ENCODE assay signal across 23 cellular contexts in the genomic region with DNA sequence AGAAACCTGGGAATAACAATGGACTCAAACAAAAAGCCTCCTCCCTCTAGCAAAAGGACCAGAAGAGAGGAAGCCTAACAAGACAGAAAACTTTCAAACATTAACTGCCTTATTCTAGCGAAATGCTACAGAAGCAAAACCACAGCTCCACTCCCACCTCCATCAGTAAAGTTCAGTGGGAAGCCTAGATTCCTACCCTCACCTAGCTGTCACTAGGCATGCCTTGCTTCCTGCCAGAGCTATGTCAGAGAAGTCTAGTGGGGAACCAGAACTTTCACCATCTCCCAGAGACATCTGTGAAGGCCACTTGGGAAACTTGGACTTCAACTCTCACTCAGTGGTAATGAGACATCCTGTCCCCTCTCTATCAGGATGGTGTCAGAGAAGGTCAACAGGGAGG. TPM values are rescaled to one million over a fixed set of nuclear protein-coding genes. Genes with fewer than 3 reads are reported as not detected.
A peak's percentile ranks its signal among the peaks of the same experiment; 100 is the strongest.
DNase-seq lines count a peak whose midpoint lies in the region; ATAC-seq and TF ChIP-seq lines count a peak whose summit lies in the region.
"Had no signal": no experiment of that assay in that cellular context is flagged by ENCODE, and none has a peak within 500 bp of the region (broad histone marks: within the 10 kb centered on the region; RNA-seq: fewer than 3 reads in every experiment).

No MANE protein-coding gene starts in this region.

- no peak overlapping the region for H2BK15ac ChIP-seq in mesenchymal stem cell (ENCODE audit: low read depth, poor library complexity, severe bottlenecking)

- intact Hi-C loops in esophagus muscularis mucosa (cut with DNase I), result no loop called here

- no peaks in the 10 kb centered on the region for H3K79me1 ChIP-seq in mesenchymal stem cell (replicated peaks; ENCODE audit: low read length, poor library complexity, severe bottlenecking)

- H3K27ac Mint-ChIP-seq in T-cell, result no peak overlapping the region
- H3K27ac Mint-ChIP-seq: CD14-positive monocyte; CD4-positive, CD25-positive, alpha-beta regulatory T cell had no signal

- H3K4me3 Mint-ChIP-seq in T-cell, result no peak overlapping the region
- H3K4me3 Mint-ChIP-seq: CD14-positive monocyte; CD4-positive, alpha-beta memory T cell; CD4-positive, CD25-positive, alpha-beta regulatory T cell; CD8-positive, alpha-beta memory T cell had no signal

- H2BK120ac ChIP-seq in mesenchymal stem cell (ENCODE audit: low read depth, low read length), result no peak overlapping the region

- no peak overlapping the region for H2AFZ ChIP-seq in mesenchymal stem cell (ENCODE audit: low read depth, low read length)

- H3K36me3 Mint-ChIP-seq in T-cell, result peaks cover 32% of the 10 kb centered on the region

- ATAC-seq in T-cell (replicated peaks in 1 of 4), result no peak
- ATAC-seq in HG02885 (IDR thresholded peaks at IDR 0.05; ENCODE audit: poor library complexity, unreplicated experiment), result no peak
- ATAC-seq: GM12878 had no signal

- H3K27me3 ChIP-seq in mesenchymal stem cell (ENCODE audit: control insufficient read depth in 1 of 2, insufficient read depth in 1 of 2, low read length in 2 of 2) (no peaks in the 10 kb centered on the region), neutrophil (no peaks in the 10 kb centered on the region), esophagus muscularis mucosa (no peaks in the 10 kb centered on the region)
- H3K27me3 ChIP-seq: BE2C, BLaER1 had no signal

- H3K4me3 ChIP-seq in mesenchymal stem cell (ENCODE audit: insufficient read depth in 1 of 2, low read depth in 1 of 2, low read length in 2 of 2), result no peak overlapping the region
- no peak overlapping the region for H3K4me3 ChIP-seq in neutrophil (ENCODE audit: low read depth in 1 of 2, low read length in 1 of 2)
- H3K4me3 ChIP-seq in esophagus muscularis mucosa, result no peak overlapping the region
- H3K4me3 ChIP-seq: BLaER1, GM12878 had no signal

- no peak overlapping the region for H2BK5ac ChIP-seq in mesenchymal stem cell (ENCODE audit: low read depth, low read length, poor library complexity, severe bottlenecking)

- no peak overlapping the region for H2AK5ac ChIP-seq in mesenchymal stem cell (ENCODE audit: low read length, severe bottlenecking)

- POLR2A ChIA-PET in T-cell (lab: Charles Lee), result no interaction called here

- H3K4me1 ChIP-seq in mesenchymal stem cell (ENCODE audit: control insufficient read depth, insufficient read depth, low read depth, low read length) (no peaks in the 10 kb centered on the region), neutrophil (ENCODE audit: control insufficient read depth in 1 of 2, insufficient read depth in 1 of 2, low read depth in 1 of 2, low read length in 1 of 2) (peaks cover 19 to 24% of the 10 kb centered on the region in 2 experiments), esophagus muscularis mucosa (no peaks in the 10 kb centered on the region)
- H3K4me1 ChIP-seq: BE2C, BLaER1 had no signal

- no peak overlapping the region for H3K14ac ChIP-seq in mesenchymal stem cell (ENCODE audit: low read length in 2 of 2)

- peak overlapping the region; percentile 23 for H4K8ac ChIP-seq in mesenchymal stem cell (ENCODE audit: low read length)

- no peaks in the 10 kb centered on the region for H3K9me3 Mint-ChIP-seq in T-cell
- H3K9me3 Mint-ChIP-seq: CD4-positive, CD25-positive, alpha-beta regulatory T cell; CD8-positive, alpha-beta memory T cell had no signal

- no peaks in the 10 kb centered on the region for H3K27me3 Mint-ChIP-seq in T-cell
- H3K27me3 Mint-ChIP-seq: CD4-positive, alpha-beta memory T cell; CD4-positive, CD25-positive, alpha-beta regulatory T cell; CD8-positive, alpha-beta memory T cell had no signal

- CTCF ChIA-PET in T-cell (lab: Charles Lee), result no interaction called here

- H3K36me3 ChIP-seq in mesenchymal stem cell (ENCODE audit: control insufficient read depth in 1 of 2, insufficient read depth in 2 of 2, low read depth in 1 of 2, low read length in 2 of 2) (peaks cover 6 to 60% of the 10 kb centered on the region in 2 experiments), neutrophil (peaks cover 15% of the 10 kb centered on the region), esophagus muscularis mucosa (peaks cover 0 to 40% (median 15%) of the 10 kb centered on the region in 4 donors)

- no peak for TF ChIP-seq POLR2A in esophagus muscularis mucosa (IDR thresholded peaks at IDR 0.05; ENCODE audit: low read depth)

- no peak overlapping the region for H3K4ac ChIP-seq in mesenchymal stem cell (ENCODE audit: low read depth in 1 of 2, low read length in 2 of 2)

- no peak overlapping the region for H3K27ac ChIP-seq in mesenchymal stem cell (ENCODE audit: low read length, poor library complexity, severe bottlenecking)
- peak overlapping the region; percentile 69 for H3K27ac ChIP-seq in neutrophil
- H3K27ac ChIP-seq in esophagus muscularis mucosa (replicated peaks in 1 of 4), result no peak overlapping the region
- H3K27ac ChIP-seq: BLaER1 had no signal

- no peaks in the 10 kb centered on the region for H3K4me1 Mint-ChIP-seq in T-cell
- H3K4me1 Mint-ChIP-seq: CD14-positive monocyte; CD4-positive, alpha-beta memory T cell; CD8-positive, alpha-beta memory T cell had no signal

- DNase-seq in mesenchymal stem cell, result no peak
- DNase-seq in T-cell, result no peak
- DNase-seq in esophagus muscularis mucosa (ENCODE audit: extremely low spot score), result no peak
- DNase-seq: 8988T; ACHN; BE2C; C1 segment of cervical spinal cord; CD4-positive, alpha-beta memory T cell; CD4-positive, CD25-positive, alpha-beta regulatory T cell; CD8-positive, alpha-beta memory T cell; COR-L47; DMS 273 treated with DMSO at 0.1 percent for 48 hours; DMS153; DMS53; DMS79; DND-41; EL; GDM1 had no signal

- no peak overlapping the region for H4K91ac ChIP-seq in mesenchymal stem cell (ENCODE audit: low read length)

- H3K9me3 ChIP-seq in mesenchymal stem cell (ENCODE audit: control insufficient read depth, low read length), result no peaks in the 10 kb centered on the region
- H3K9me3 ChIP-seq in neutrophil, result no peaks in the 10 kb centered on the region
- H3K9me3 ChIP-seq in esophagus muscularis mucosa, result no peaks in the 10 kb centered on the region
- H3K9me3 ChIP-seq: BE2C, BLaER1 had no signal

- no peak overlapping the region for H3K4me2 ChIP-seq in mesenchymal stem cell (ENCODE audit: low read length, poor library complexity, severe bottlenecking)
- H3K4me2 ChIP-seq: BLaER1 had no signal

- TF ChIP-seq CTCF in neutrophil (IDR thresholded peaks at IDR 0.05), result no peak
- TF ChIP-seq CTCF in esophagus muscularis mucosa (IDR thresholded peaks at IDR 0.05), result no peak

- no peak overlapping the region for H3K9ac ChIP-seq in mesenchymal stem cell (ENCODE audit: low read length)
- H3K9ac ChIP-seq: BLaER1 had no signal

- WGBS in mesenchymal stem cell, result 100% methylated on average over 1 of the region's 1 CpG
- 100% methylated on average over 1 of the region's 1 CpG for WGBS in esophagus muscularis mucosa

- H3K18ac ChIP-seq in mesenchymal stem cell (ENCODE audit: low read depth in 1 of 2, low read length in 2 of 2), result no peak overlapping the region

- no peak for TF ChIP-seq EP300 in esophagus muscularis mucosa (IDR thresholded peaks at IDR 0.05)

- H3K23ac ChIP-seq in mesenchymal stem cell (ENCODE audit: low read length in 2 of 2), result no peak overlapping the region

- H2BK12ac ChIP-seq in mesenchymal stem cell (ENCODE audit: low read length in 2 of 2), result no peak overlapping the region

RNA-seq across cellular contexts. Expression of gene DPY19L3, which starts 37.1 kb away (rescaled TPM):
- 25.6 TPM for polyA plus RNA-seq in mesenchymal stem cell (2013, experiment 1 of 2)
- 24.9 TPM for polyA plus RNA-seq in mesenchymal stem cell (2013, experiment 2 of 2)
- 10 to 100 TPM; 11.1 to 17.4 (median 15.5) TPM for total RNA-seq in T-cell
- total RNA-seq in esophagus muscularis mucosa, result 10 to 100 TPM; 13.6 to 16.4 (median 14.6) TPM
